In genomic region chr11:46278387-46279173, GRCh38 we compare ENCODE assay signal across 1 cellular context.
A peak's percentile ranks its signal among the peaks of the same experiment; 100 is the strongest.
TF ChIP-seq lines count a peak whose summit lies in the region.

No MANE protein-coding gene starts in this region.

TF ChIP-seq in K562, 482 proteins besides CTCF, POLR2A, EP300 and RAD21 (continued from another document and continues in another):
- 0 out of 6 replicates have a peak, but pooled peaks of 1 of the 3 experiments have one; percentile 48 for TF ChIP-seq ZBTB11 (CRISPR knock-in tag; IDR thresholded peaks at IDR 0.05)
- peak; percentile 61 for TF ChIP-seq SAP30 (IDR thresholded peaks at IDR 0.05; ENCODE audit: borderline replicate concordance, insufficient read depth, low read depth, low read length, poor library complexity, severe bottlenecking)
- peak; percentile 80 for TF ChIP-seq POLR2G (IDR thresholded peaks at IDR 0.05; ENCODE audit: low read depth, low read length)
- TF ChIP-seq HLTF (IDR thresholded peaks at IDR 0.05), result 0 out of 2 replicates have a peak, but pooled peaks have one; percentile 25
- TF ChIP-seq UBTF (IDR thresholded peaks at IDR 0.05; ENCODE audit: borderline replicate concordance in 1 of 2, low read depth in 2 of 2, low read length in 2 of 2), result 0 out of 4 replicates have a peak, but pooled peaks of 1 of the 2 experiments have one; percentile 11
- TF ChIP-seq ARID1B (IDR thresholded peaks at IDR 0.05), result peak; percentile 28
- peak; percentile 75 for TF ChIP-seq EP400 (IDR thresholded peaks at IDR 0.05)
- TF ChIP-seq EZH2 (IDR thresholded peaks at IDR 0.05; ENCODE audit: borderline replicate concordance, low read depth, low read length), result no peak
- TF ChIP-seq ZBTB12 (CRISPR knock-in tag; IDR thresholded peaks at IDR 0.05), result no peak
- 0 out of 2 replicates have a peak, but pooled peaks have one; percentile 14 for TF ChIP-seq FOXP4 (CRISPR knock-in tag; IDR thresholded peaks at IDR 0.05; ENCODE audit: borderline replicate concordance)
- TF ChIP-seq ZKSCAN1 (IDR thresholded peaks at IDR 0.05; ENCODE audit: low read depth, low read length), result 0 out of 2 replicates have a peak, but pooled peaks have one; percentile 49
- TF ChIP-seq EHMT2 (IDR thresholded peaks at IDR 0.05), result peak; percentile 9; the same call in 1 of the 2 replicates
- peak; percentile 35 for TF ChIP-seq TAF1 (IDR thresholded peaks at IDR 0.05; ENCODE audit: control insufficient read depth, extremely low read depth, insufficient read depth, low read length, severe bottlenecking)
- TF ChIP-seq TOE1 (IDR thresholded peaks at IDR 0.05; ENCODE audit: borderline replicate concordance), result 0 out of 2 replicates have a peak, but pooled peaks have one; percentile 18
- TF ChIP-seq TOE1 (CRISPR knock-in tag; IDR thresholded peaks at IDR 0.05; ENCODE audit: borderline replicate concordance, low read depth), result no peak
- peak; percentile 83 for TF ChIP-seq BRD9 (IDR thresholded peaks at IDR 0.05; ENCODE audit: low read depth, partially characterized antibody)
- no peak; the same call in 1 of the 2 replicates for TF ChIP-seq CREB3L1 (IDR thresholded peaks at IDR 0.05; ENCODE audit: borderline replicate concordance, low read depth)
- TF ChIP-seq SMARCC2 (IDR thresholded peaks at IDR 0.05; ENCODE audit: low read depth), result 0 out of 2 replicates have a peak, but pooled peaks have one; percentile 21
- TF ChIP-seq GATAD2B (IDR thresholded peaks at IDR 0.05; ENCODE audit: borderline replicate concordance), result no peak; the same call in 1 of the 2 replicates
- peak; percentile 59; the same call in 1 of the 2 replicates for TF ChIP-seq CTBP1 (IDR thresholded peaks at IDR 0.05; ENCODE audit: borderline replicate concordance)
- TF ChIP-seq ZNF695 (CRISPR knock-in tag; IDR thresholded peaks at IDR 0.05), result no peak
- 0 out of 2 replicates have a peak, but pooled peaks have one; percentile 4 for TF ChIP-seq FOXP1 (CRISPR knock-in tag; IDR thresholded peaks at IDR 0.05)
- no peak for TF ChIP-seq POLR3A (IDR thresholded peaks at IDR 0.05; ENCODE audit: borderline replicate concordance, extremely low read depth, insufficient read depth, insufficient read length)
- 0 out of 2 replicates have a peak, but pooled peaks have one; percentile 3 for TF ChIP-seq POLR2AphosphoS5 (IDR thresholded peaks at IDR 0.05; ENCODE audit: control insufficient read depth, insufficient read depth, low read depth, low read length)
- peak; percentile 45 to 69; a peak in 1 of 4 replicates for TF ChIP-seq MNT (conservative IDR thresholded peaks at IDR 0.05)
- TF ChIP-seq MAFG (tag; conservative IDR thresholded peaks at IDR 0.05), result no peak
- TF ChIP-seq ZNF197 (CRISPR knock-in tag; IDR thresholded peaks at IDR 0.05; ENCODE audit: low read depth), result no peak
- TF ChIP-seq GABPB1 (CRISPR knock-in tag; IDR thresholded peaks at IDR 0.05), result peak; percentile 73
- TF ChIP-seq SOX6 (IDR thresholded peaks at IDR 0.05), result peak; percentile 34; the same call in 1 of the 2 replicates
- peak; percentile 66; the same call in 1 of the 2 replicates for TF ChIP-seq SMARCE1 (IDR thresholded peaks at IDR 0.05)
- TF ChIP-seq TBP (optimal IDR thresholded peaks at IDR 0.05; ENCODE audit: low read depth, low read length), result peak; percentile 30
- peak; percentile 87 for TF ChIP-seq TFAP4 (CRISPR knock-in tag; IDR thresholded peaks at IDR 0.05; ENCODE audit: borderline replicate concordance)
- TF ChIP-seq FOSL1 (tag; conservative IDR thresholded peaks at IDR 0.05), result peak; percentile 68
- TF ChIP-seq PRDM10 (IDR thresholded peaks at IDR 0.05; ENCODE audit: partially characterized antibody), result peak; percentile 37
- no peak for TF ChIP-seq TCF7 (IDR thresholded peaks at IDR 0.05; ENCODE audit: borderline replicate concordance)
- no peak for TF ChIP-seq ZNF398 (CRISPR knock-in tag; IDR thresholded peaks at IDR 0.05)
- TF ChIP-seq ZC3H4 (CRISPR knock-in tag; IDR thresholded peaks at IDR 0.05; ENCODE audit: borderline replicate concordance), result 0 out of 2 replicates have a peak, but pooled peaks have one; percentile 16
- no peak for TF ChIP-seq STAT5A (IDR thresholded peaks at IDR 0.05; ENCODE audit: borderline replicate concordance, low read length)
